ENCODE assay signal across 29 cellular contexts in genomic region chr7:110179037-110179436, GRCh38.
"Had no signal": no experiment of that assay in that cellular context is flagged by ENCODE, and none has a peak within 500 bp of the region (broad histone marks: within the 10 kb centered on the region; RNA-seq: fewer than 3 reads in every experiment).

No MANE protein-coding gene starts in this region.

- H3K27ac Mint-ChIP-seq: activated CD4-positive, alpha-beta memory T cell treated with anti-CD3 and anti-CD28 coated beads for 36 hours; activated naive CD4-positive, alpha-beta T cell treated with anti-CD3 and anti-CD28 coated beads, Interleukin-2, amount 10 ng/mL, durations not matched to agents 7 days and 5 days; dendritic cell treated with granulocyte-macrophage colony-stimulating factor and Interleukin-4, amounts not matched to agents 40 ng/mL and 50 ng/mL, for 4 days; naive thymus-derived CD8-positive, alpha-beta T cell; T-helper 2 cell treated with Interferon-gamma antibody and Interleukin-4, amounts not matched to agents 5 μg/mL and 100 μg/mL, for 36 hours; type B pancreatic cell had no signal

- H3K4me1 ChIP-seq: breast epithelium, esophagus squamous epithelium, right lobe of liver, testis, uterus had no signal

- DNase-seq: activated CD4-positive, alpha-beta memory T cell treated with anti-CD3 and anti-CD28 coated beads for 36 hours; activated CD4-positive, alpha-beta T cell treated with anti-CD3 and anti-CD28 coated beads for 48 hours; activated CD8-positive, alpha-beta memory T cell treated with anti-CD3 and anti-CD28 coated beads, Interleukin-2, amount 50 U/mL, for 4 hours; activated gamma-delta T cell; activated naive CD4-positive, alpha-beta T cell treated with anti-CD3 and anti-CD28 coated beads, Interleukin-2, amount 10 ng/mL, durations not matched to agents 7 days and 5 days; activated T-cell treated with anti-CD3 and anti-CD28 coated beads, Interleukin-2, amount 50 U/mL, for 1 hour; central memory CD4-positive, alpha-beta T cell; esophagus squamous epithelium; left colon; mammary epithelial cell; midbrain; naive thymus-derived CD8-positive, alpha-beta T cell; posterior cingulate gyrus; right lobe of liver; stimulated activated CD4-positive, alpha-beta T cell treated with anti-CD3 and anti-CD28 coated beads, Interleukin-12 subunit alpha, Interleukin-12 subunit beta, amount 100 ng/mL, for 4 hours; stimulated activated CD4-positive, alpha-beta T cell treated with anti-CD3 and anti-CD28 coated beads, Interleukin-4, amount 100 ng/mL, for 1 hour; stimulated activated naive CD8-positive, alpha-beta T cell treated with anti-CD3 and anti-CD28 coated beads, Interleukin-15, Interleukin-2, amounts not matched to agents 100 U/mL and 50 U/mL, for 24 hours; T-helper 1 cell; testis; uterus had no signal

- H3K4me3 Mint-ChIP-seq: activated CD4-positive, alpha-beta memory T cell treated with anti-CD3 and anti-CD28 coated beads for 36 hours; activated naive CD4-positive, alpha-beta T cell treated with anti-CD3 and anti-CD28 coated beads, Interleukin-2, amount 10 ng/mL, durations not matched to agents 7 days and 5 days; dendritic cell treated with granulocyte-macrophage colony-stimulating factor and Interleukin-4, amounts not matched to agents 40 ng/mL and 50 ng/mL, for 4 days; naive thymus-derived CD8-positive, alpha-beta T cell; T-helper 2 cell treated with Interferon-gamma antibody and Interleukin-4, amounts not matched to agents 5 μg/mL and 100 μg/mL, for 36 hours; type B pancreatic cell had no signal

- H3K9me3 Mint-ChIP-seq: activated CD4-positive, alpha-beta memory T cell treated with anti-CD3 and anti-CD28 coated beads for 36 hours; activated naive CD4-positive, alpha-beta T cell treated with anti-CD3 and anti-CD28 coated beads, Interleukin-2, amount 10 ng/mL, durations not matched to agents 7 days and 5 days; T-helper 2 cell treated with Interferon-gamma antibody and Interleukin-4, amounts not matched to agents 5 μg/mL and 100 μg/mL, for 36 hours; type B pancreatic cell had no signal

- H3K27me3 Mint-ChIP-seq: activated CD4-positive, alpha-beta memory T cell treated with anti-CD3 and anti-CD28 coated beads for 36 hours; activated naive CD4-positive, alpha-beta T cell treated with anti-CD3 and anti-CD28 coated beads, Interleukin-2, amount 10 ng/mL, durations not matched to agents 7 days and 5 days; dendritic cell treated with granulocyte-macrophage colony-stimulating factor and Interleukin-4, amounts not matched to agents 40 ng/mL and 50 ng/mL, for 4 days; type B pancreatic cell had no signal

- H3K4me3 ChIP-seq: breast epithelium, esophagus squamous epithelium, right lobe of liver, skin epidermis, testis, uterus had no signal

- H3K9me3 ChIP-seq: breast epithelium, esophagus squamous epithelium, right lobe of liver, testis, uterus had no signal

- H3K27ac ChIP-seq: breast epithelium, epithelial cell of prostate, esophagus squamous epithelium, right lobe of liver, skin epidermis, testis, uterus had no signal

- ATAC-seq: activated CD4-positive, CD25-positive, alpha-beta regulatory T cell treated with anti-CD3 and anti-CD28 coated beads, Interleukin-2, amount 50 U/mL, for 24 hours; left colon; naive thymus-derived CD8-positive, alpha-beta T cell; right lobe of liver; stimulated activated naive CD8-positive, alpha-beta T cell treated with anti-CD3 and anti-CD28 coated beads, Interleukin-15, Interleukin-2, amounts not matched to agents 100 U/mL and 50 U/mL, for 24 hours had no signal

- H3K36me3 ChIP-seq: esophagus squamous epithelium, right lobe of liver, uterus had no signal

- FAIRE-seq: frontal cortex, keratinocyte had no signal

- H3K36me3 Mint-ChIP-seq: activated CD4-positive, alpha-beta memory T cell treated with anti-CD3 and anti-CD28 coated beads for 36 hours; activated naive CD4-positive, alpha-beta T cell treated with anti-CD3 and anti-CD28 coated beads, Interleukin-2, amount 10 ng/mL, durations not matched to agents 7 days and 5 days; type B pancreatic cell had no signal

- H3K4me1 Mint-ChIP-seq: activated naive CD4-positive, alpha-beta T cell treated with anti-CD3 and anti-CD28 coated beads, Interleukin-2, amount 10 ng/mL, durations not matched to agents 7 days and 5 days had no signal

- H3K27me3 ChIP-seq: breast epithelium, esophagus squamous epithelium, right lobe of liver, testis, uterus had no signal
